ENCODE assay signal across 9 cellular contexts in the genomic region with DNA sequence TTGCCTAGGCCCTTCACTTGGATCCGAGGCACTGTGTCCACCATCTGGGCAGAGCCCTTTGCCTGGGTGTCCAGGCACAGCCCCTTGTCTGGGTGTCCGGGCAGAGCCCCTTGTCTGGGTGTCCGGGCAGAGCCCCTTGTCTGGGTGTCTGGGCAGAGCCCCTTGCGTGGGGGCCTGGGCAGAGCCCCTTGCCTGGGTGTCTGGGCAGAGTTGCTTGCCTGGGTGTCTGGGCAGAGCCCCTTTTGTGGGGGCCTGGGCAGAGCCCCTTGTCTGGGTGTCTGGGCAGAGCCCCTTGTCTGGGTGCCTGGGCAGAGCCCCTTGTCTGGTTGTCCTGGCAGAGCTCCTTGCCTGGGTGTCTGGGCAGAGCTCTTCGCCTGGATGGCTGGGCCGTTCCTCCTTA.
"Had no signal": no experiment of that assay in that cellular context is flagged by ENCODE, and none has a peak within 500 bp of the region (broad histone marks: within the 10 kb centered on the region; RNA-seq: fewer than 3 reads in every experiment).

No MANE protein-coding gene starts in this region.

- H3K4me3 Mint-ChIP-seq: GM23338, H9, HFFc6 had no signal

- H3K27ac Mint-ChIP-seq: GM23338, H9, HFFc6 had no signal

- H3K27ac ChIP-seq: GM23248 had no signal

- H3K4me3 ChIP-seq: GM23248, GM23338, HAP-1 had no signal

- H3K4me1 ChIP-seq: HAP-1 had no signal

- DNase-seq: GM23248, GOT3, H7, H9, HCEC 1CT, HFFc6 had no signal

- H3K36me3 ChIP-seq: HAP-1 had no signal

- ATAC-seq: GM23338, HCT116 had no signal

- H3K9me3 ChIP-seq: HAP-1 had no signal
